ENCODE assay signal across 2 cellular contexts in genomic region chr18:58491773-58492752, GRCh38.
A peak's percentile ranks its signal among the peaks of the same experiment; 100 is the strongest.
TF ChIP-seq lines count a peak whose summit lies in the region.

No MANE protein-coding gene starts in this region.

TF ChIP-seq in GM12878, 131 proteins besides CTCF, POLR2A, EP300 and RAD21:
- TF ChIP-seq PAX8 (IDR thresholded peaks at IDR 0.05) = no peak
- TF ChIP-seq RCOR1 (conservative IDR thresholded peaks at IDR 0.05; ENCODE audit: low read depth, low read length) = no peak
- TF ChIP-seq NR2F1 (conservative IDR thresholded peaks at IDR 0.05) = no peak
- no peak for TF ChIP-seq HDAC2 (IDR thresholded peaks at IDR 0.05)
- no peak for TF ChIP-seq RELB (IDR thresholded peaks at IDR 0.05; ENCODE audit: low read depth)
- 0 out of 2 replicates have a peak, but pooled peaks have one; percentile 27 for TF ChIP-seq HDGF (IDR thresholded peaks at IDR 0.05)

TF ChIP-seq in HepG2, 621 proteins besides CTCF, POLR2A, EP300 and RAD21:
- TF ChIP-seq ZBTB3 (CRISPR knock-in tag; IDR thresholded peaks at IDR 0.05; ENCODE audit: borderline replicate concordance, low read depth) = 0 out of 2 replicates have a peak, but pooled peaks have one; percentile 63
- TF ChIP-seq BORCS8-MEF2B (CRISPR knock-in tag; IDR thresholded peaks at IDR 0.05) = peak; percentile 53; the same call in 1 of the 2 replicates
- TF ChIP-seq MED1 (CRISPR knock-in tag; IDR thresholded peaks at IDR 0.05) = 0 out of 2 replicates have a peak, but pooled peaks have one; percentile 17
- no peak for TF ChIP-seq CHD4 (IDR thresholded peaks at IDR 0.05; ENCODE audit: borderline replicate concordance, low read length)
- TF ChIP-seq LCORL (IDR thresholded peaks at IDR 0.05) = no peak
- no peak for TF ChIP-seq LCORL (CRISPR knock-in tag; IDR thresholded peaks at IDR 0.05)
- TF ChIP-seq ZMAT3 (CRISPR knock-in tag; conservative IDR thresholded peaks at IDR 0.05) = no peak
- no peak for TF ChIP-seq PCBP1 (IDR thresholded peaks at IDR 0.05; ENCODE audit: borderline replicate concordance, low read depth, low read length)
- TF ChIP-seq HDAC1 (CRISPR knock-in tag; IDR thresholded peaks at IDR 0.05) = no peak
- 0 out of 2 replicates have a peak, but pooled peaks have one; percentile 22 for TF ChIP-seq ZNF678 (CRISPR knock-in tag; IDR thresholded peaks at IDR 0.05)
- TF ChIP-seq ZNF646 (CRISPR knock-in tag; IDR thresholded peaks at IDR 0.05) = peak; percentile 42; the same call in 1 of the 2 replicates
- 0 out of 2 replicates have a peak, but pooled peaks have one; percentile 11 for TF ChIP-seq GATAD2A (CRISPR knock-in tag; IDR thresholded peaks at IDR 0.05)
- no peak for TF ChIP-seq ZBTB7A (CRISPR knock-in tag; IDR thresholded peaks at IDR 0.05)
- 0 out of 2 replicates have a peak, but pooled peaks have one; percentile 36 for TF ChIP-seq NR2C2 (CRISPR knock-in tag; IDR thresholded peaks at IDR 0.05; ENCODE audit: borderline replicate concordance)
- 0 out of 2 replicates have a peak, but pooled peaks have one; percentile 6 for TF ChIP-seq ZFY (CRISPR knock-in tag; IDR thresholded peaks at IDR 0.05)
- no peak for TF ChIP-seq CERS6 (CRISPR knock-in tag; IDR thresholded peaks at IDR 0.05)
- TF ChIP-seq ZBTB38 (CRISPR knock-in tag; IDR thresholded peaks at IDR 0.05) = peak; percentile 67
- TF ChIP-seq SNRNP70 (IDR thresholded peaks at IDR 0.05; ENCODE audit: low read depth, low read length) = no peak
- TF ChIP-seq SMAD1 (CRISPR knock-in tag; IDR thresholded peaks at IDR 0.05; ENCODE audit: borderline replicate concordance, low read depth) = 0 out of 2 replicates have a peak, but pooled peaks have one; percentile 65
- TF ChIP-seq RXRB (CRISPR knock-in tag; IDR thresholded peaks at IDR 0.05; ENCODE audit: borderline replicate concordance) = no peak
- no peak for TF ChIP-seq HINFP (CRISPR knock-in tag; IDR thresholded peaks at IDR 0.05; ENCODE audit: low read depth)
- TF ChIP-seq GTF3A (CRISPR knock-in tag; conservative IDR thresholded peaks at IDR 0.05) = peak; percentile 45; the same call in 1 of the 2 replicates
- TF ChIP-seq SMC3 (IDR thresholded peaks at IDR 0.05; ENCODE audit: low read length) = peak; percentile 27; the same call in 1 of the 2 replicates
- TF ChIP-seq FOXP1 (IDR thresholded peaks at IDR 0.05) = no peak
- no peak for TF ChIP-seq FOXP1 (CRISPR knock-in tag; IDR thresholded peaks at IDR 0.05)
- TF ChIP-seq ZNF501 (CRISPR knock-in tag; IDR thresholded peaks at IDR 0.05) = peak; percentile 9; the same call in 1 of the 2 replicates
- 0 out of 2 replicates have a peak, but pooled peaks have one; percentile 28 for TF ChIP-seq ARID2 (CRISPR knock-in tag; IDR thresholded peaks at IDR 0.05; ENCODE audit: borderline replicate concordance)
- TF ChIP-seq ZNF687 (CRISPR knock-in tag; IDR thresholded peaks at IDR 0.05) = peak; percentile 75
- peak; percentile 9; the same call in 1 of the 2 replicates for TF ChIP-seq STAG1 (CRISPR knock-in tag; IDR thresholded peaks at IDR 0.05)
- no peak for TF ChIP-seq MAFK (conservative IDR thresholded peaks at IDR 0.05 in 1 of 2, IDR thresholded peaks at IDR 0.05 in 1 of 2; ENCODE audit: low read length in 2 of 2)
